Comparison of ENCODE assay signal across 23 cellular contexts in genomic region chr5:38121420-38121819, GRCh38.
A peak's percentile ranks its signal among the peaks of the same experiment; 100 is the strongest.
DNase-seq lines count a peak whose midpoint lies in the region; ATAC-seq and TF ChIP-seq lines count a peak whose summit lies in the region.
"Had no signal": no experiment of that assay in that cellular context is flagged by ENCODE, and none has a peak within 500 bp of the region (broad histone marks: within the 10 kb centered on the region; RNA-seq: fewer than 3 reads in every experiment).

No MANE protein-coding gene starts in this region.

- peaks cover 1% of the 10 kb centered on the region for H3K27me3 Mint-ChIP-seq in activated CD8-positive, alpha-beta T cell treated with anti-CD3 and anti-CD28 coated beads for 36 hours
- H3K27me3 Mint-ChIP-seq in activated CD8-positive, alpha-beta T cell treated with anti-CD3 and anti-CD28 coated beads, Interleukin-2, amount 10 ng/mL, durations not matched to agents 7 days and 5 days (ENCODE audit: low read depth), result no peaks in the 10 kb centered on the region
- H3K27me3 Mint-ChIP-seq: CD4-positive, CD25-positive, alpha-beta regulatory T cell had no signal

- H3K27ac Mint-ChIP-seq in activated CD8-positive, alpha-beta T cell treated with anti-CD3 and anti-CD28 coated beads for 36 hours, result no peak overlapping the region
- H3K27ac Mint-ChIP-seq in activated CD8-positive, alpha-beta T cell treated with anti-CD3 and anti-CD28 coated beads, Interleukin-2, amount 10 ng/mL, durations not matched to agents 7 days and 5 days, result no peak overlapping the region
- H3K27ac Mint-ChIP-seq: CD4-positive, CD25-positive, alpha-beta regulatory T cell had no signal

- H3K4me1 Mint-ChIP-seq in activated CD8-positive, alpha-beta T cell treated with anti-CD3 and anti-CD28 coated beads for 36 hours (ENCODE audit: low read depth), result peaks cover 6% of the 10 kb centered on the region
- H3K4me1 Mint-ChIP-seq in activated CD8-positive, alpha-beta T cell treated with anti-CD3 and anti-CD28 coated beads, Interleukin-2, amount 10 ng/mL, durations not matched to agents 7 days and 5 days (ENCODE audit: low read depth), result peaks cover 4% of the 10 kb centered on the region
- H3K4me1 Mint-ChIP-seq: CD4-positive, CD25-positive, alpha-beta regulatory T cell had no signal

- peak; percentile 39 for ATAC-seq in activated CD8-positive, alpha-beta T cell treated with anti-CD3 and anti-CD28 coated beads for 36 hours
- ATAC-seq in activated CD8-positive, alpha-beta T cell treated with anti-CD3 and anti-CD28 coated beads, Interleukin-2, amount 10 ng/mL, durations not matched to agents 7 days and 5 days, result no peak
- peak; percentile 88 for ATAC-seq in GM18867 (IDR thresholded peaks at IDR 0.05; ENCODE audit: unreplicated experiment)
- peak; percentile 83 for ATAC-seq in HG03175 (IDR thresholded peaks at IDR 0.05; ENCODE audit: unreplicated experiment)
- no peak for ATAC-seq in HG02759 (IDR thresholded peaks at IDR 0.05; ENCODE audit: unreplicated experiment)
- ATAC-seq: HepG2, Right ventricle myocardium inferior, SK-N-SH treated with all-trans-retinoic acid at 6 μM for 48 hours had no signal

- intact Hi-C loops in activated CD8-positive, alpha-beta T cell treated with anti-CD3 and anti-CD28 coated beads for 36 hours (cut with micrococcal nuclease), result no loop called here

- CTCF ChIA-PET in activated CD8-positive, alpha-beta T cell treated with anti-CD3 and anti-CD28 coated beads for 36 hours (lab: Charles Lee), result no interaction called here
- CTCF ChIA-PET in activated CD8-positive, alpha-beta T cell treated with anti-CD3 and anti-CD28 coated beads, Interleukin-2, amount 10 ng/mL, durations not matched to agents 7 days and 5 days (lab: Charles Lee), result no interaction called here

- H3K36me3 Mint-ChIP-seq in activated CD8-positive, alpha-beta T cell treated with anti-CD3 and anti-CD28 coated beads for 36 hours (ENCODE audit: low read depth), result no peaks in the 10 kb centered on the region
- H3K36me3 Mint-ChIP-seq in activated CD8-positive, alpha-beta T cell treated with anti-CD3 and anti-CD28 coated beads, Interleukin-2, amount 10 ng/mL, durations not matched to agents 7 days and 5 days (ENCODE audit: low read depth), result no peaks in the 10 kb centered on the region
- H3K36me3 Mint-ChIP-seq: CD4-positive, CD25-positive, alpha-beta regulatory T cell had no signal

- peak; percentile 9 for DNase-seq in activated CD8-positive, alpha-beta T cell treated with anti-CD3 and anti-CD28 coated beads for 36 hours
- DNase-seq in activated CD8-positive, alpha-beta T cell treated with anti-CD3 and anti-CD28 coated beads, Interleukin-2, amount 10 ng/mL, durations not matched to agents 7 days and 5 days, result no peak
- no peak for DNase-seq in iPS-NIHi7 (ENCODE audit: extremely low spot score)
- DNase-seq in stimulated activated naive CD4-positive, alpha-beta T cell (lab: John Stamatoyannopoulos, UW), result no peak
- DNase-seq: 8988T; CD4-positive, CD25-positive, alpha-beta regulatory T cell; DMS53; GOT3; Karpas-422; NCI-H1092; NCI-H1417 treated with DMSO at 0.1 percent for 48 hours; NCI-H1694 treated with DMSO at 0.1 percent for 48 hours; NCI-H2081; NCI-H2227 treated with DMSO at 0.1 percent for 48 hours; NCI-H526 treated with DMSO at 0.1 percent for 48 hours; PC-9; SJCRH30 had no signal

- TF ChIP-seq CTCF in activated CD8-positive, alpha-beta T cell treated with anti-CD3 and anti-CD28 coated beads for 36 hours (IDR thresholded peaks at IDR 0.05), result no peak

- POLR2A ChIA-PET in activated CD8-positive, alpha-beta T cell treated with anti-CD3 and anti-CD28 coated beads for 36 hours (lab: Charles Lee), result no interaction called here
- POLR2A ChIA-PET in activated CD8-positive, alpha-beta T cell treated with anti-CD3 and anti-CD28 coated beads, Interleukin-2, amount 10 ng/mL, durations not matched to agents 7 days and 5 days (lab: Charles Lee), result no interaction called here

- H3K9me3 Mint-ChIP-seq in activated CD8-positive, alpha-beta T cell treated with anti-CD3 and anti-CD28 coated beads for 36 hours, result peaks cover 1% of the 10 kb centered on the region
- H3K9me3 Mint-ChIP-seq in activated CD8-positive, alpha-beta T cell treated with anti-CD3 and anti-CD28 coated beads, Interleukin-2, amount 10 ng/mL, durations not matched to agents 7 days and 5 days (ENCODE audit: insufficient read depth), result no peaks in the 10 kb centered on the region

- H3K4me3 Mint-ChIP-seq in activated CD8-positive, alpha-beta T cell treated with anti-CD3 and anti-CD28 coated beads for 36 hours, result no peak overlapping the region
- no peak overlapping the region for H3K4me3 Mint-ChIP-seq in activated CD8-positive, alpha-beta T cell treated with anti-CD3 and anti-CD28 coated beads, Interleukin-2, amount 10 ng/mL, durations not matched to agents 7 days and 5 days
- H3K4me3 Mint-ChIP-seq: CD4-positive, CD25-positive, alpha-beta regulatory T cell had no signal

Comparison
In these comparisons a context has a peak if more than half of its experiments do, and no peak if none do; other contexts are left out.
1. ATAC-seq: peak in activated CD8-positive, alpha-beta T cell treated with anti-CD3 and anti-CD28 coated beads for 36 hours (single experiment), GM18867 (single experiment) and HG03175 (single experiment); none in activated CD8-positive, alpha-beta T cell treated with anti-CD3 and anti-CD28 coated beads, Interleukin-2, amount 10 ng/mL, durations not matched to agents 7 days and 5 days (single experiment) and HG02759 (single experiment).